Comparison of ENCODE assay signal across 8 cellular contexts in the genomic region with DNA sequence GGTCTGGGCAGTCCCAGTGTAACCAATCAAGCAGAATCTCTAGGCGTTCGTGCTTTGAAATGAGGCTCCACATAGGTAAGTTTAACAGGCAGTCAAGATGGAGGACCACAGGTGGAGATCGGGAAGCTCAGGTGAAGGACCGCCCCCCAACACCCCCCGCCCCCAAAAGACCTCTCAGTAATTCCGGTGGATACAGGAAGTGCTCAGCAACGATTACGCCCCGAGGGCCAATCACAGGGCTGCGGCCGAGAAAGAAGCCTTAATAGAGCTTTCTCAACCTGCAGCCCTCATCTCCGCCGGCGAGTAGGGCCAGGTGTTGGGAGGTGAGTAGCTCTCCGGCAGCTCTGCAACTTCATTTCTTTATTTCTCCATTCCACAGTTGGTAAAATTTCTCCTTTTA. TPM values are rescaled to one million over a fixed set of nuclear protein-coding genes. Genes with fewer than 3 reads are reported as not detected.
"Had no signal": no experiment of that assay in that cellular context is flagged by ENCODE, and none has a peak within 500 bp of the region (broad histone marks: within the 10 kb centered on the region; RNA-seq: fewer than 3 reads in every experiment).

No MANE protein-coding gene starts in this region.

RNA-seq across cellular contexts. Expression of a gene that starts 1.1 kb away (rescaled TPM):
- total RNA-seq: ascending aorta, MCF 10A, NCI-H460, OCI-LY7 had no signal

RNA-seq across cellular contexts. Expression of a gene that starts 17.7 kb away (rescaled TPM):
- total RNA-seq: activated CD8-positive, alpha-beta T cell treated with anti-CD3 and anti-CD28 coated beads for 36 hours; ascending aorta; MCF 10A; NCI-H460; Right ventricle myocardium inferior; RPMI7951; T-helper 2 cell treated with Interferon-gamma antibody and Interleukin-4, amounts not matched to agents 100 ng/mL and 5 ng/mL, for 36 hours had no signal

RNA-seq across cellular contexts. Expression of a gene that starts 59.1 kb away (rescaled TPM):
- total RNA-seq: ascending aorta; MCF 10A; NCI-H460; OCI-LY7; Right ventricle myocardium inferior; RPMI7951; T-helper 2 cell treated with Interferon-gamma antibody and Interleukin-4, amounts not matched to agents 100 ng/mL and 5 ng/mL, for 36 hours had no signal
